ENCODE assay signal across 1 cellular context in genomic region chr7:99504603-99505323, GRCh38.
A peak's percentile ranks its signal among the peaks of the same experiment; 100 is the strongest.
TF ChIP-seq lines count a peak whose summit lies in the region.

Gene ZKSCAN5 (plus strand): TSS chr7:99504662. CDS start chr7:99506045, 1,383 bp downstream.

TF ChIP-seq in HepG2, 621 proteins besides CTCF, POLR2A, EP300 and RAD21 (continued from another document and continues in another):
- peak; percentile 67; the same call in 1 of the 2 replicates for TF ChIP-seq MAZ (IDR thresholded peaks at IDR 0.05; ENCODE audit: borderline replicate concordance, low read depth, low read length)
- peak; percentile 67 for TF ChIP-seq MAZ (CRISPR knock-in tag; IDR thresholded peaks at IDR 0.05; ENCODE audit: low read depth)
- no peak for TF ChIP-seq ZNF225 (CRISPR knock-in tag; IDR thresholded peaks at IDR 0.05)
- peak; percentile 10; the same call in 1 of the 2 replicates for TF ChIP-seq RXRA (CRISPR knock-in tag; IDR thresholded peaks at IDR 0.05)
- peak; percentile 15; the same call in 1 of the 2 replicates for TF ChIP-seq HNF1A (IDR thresholded peaks at IDR 0.05; ENCODE audit: low read depth)
- no peak; the same call in 1 of the 2 replicates for TF ChIP-seq HNF1A (CRISPR knock-in tag; IDR thresholded peaks at IDR 0.05; ENCODE audit: borderline replicate concordance)
- no peak for TF ChIP-seq MLLT10 (CRISPR knock-in tag; IDR thresholded peaks at IDR 0.05)
- no peak for TF ChIP-seq TFDP2 (CRISPR knock-in tag; IDR thresholded peaks at IDR 0.05)
- TF ChIP-seq CREB3 (CRISPR knock-in tag; IDR thresholded peaks at IDR 0.05), result no peak
- TF ChIP-seq ZNF10 (CRISPR knock-in tag; IDR thresholded peaks at IDR 0.05; ENCODE audit: borderline replicate concordance, low read depth), result no peak
- 0 out of 2 replicates have a peak, but pooled peaks have one; percentile 50 for TF ChIP-seq ATF7-NPFF (CRISPR knock-in tag; IDR thresholded peaks at IDR 0.05; ENCODE audit: low read depth)
- TF ChIP-seq PTBP1 (IDR thresholded peaks at IDR 0.05; ENCODE audit: low read depth, low read length, poor library complexity, severe bottlenecking), result no peak
- TF ChIP-seq SCMH1 (CRISPR knock-in tag; IDR thresholded peaks at IDR 0.05; ENCODE audit: borderline replicate concordance), result no peak
- TF ChIP-seq MAFF (IDR thresholded peaks at IDR 0.05; ENCODE audit: low read depth, low read length), result no peak
- 0 out of 2 replicates have a peak, but pooled peaks have one; percentile 60 for TF ChIP-seq LBX2 (CRISPR knock-in tag; IDR thresholded peaks at IDR 0.05; ENCODE audit: borderline replicate concordance)
- TF ChIP-seq PLSCR1 (CRISPR knock-in tag; IDR thresholded peaks at IDR 0.05; ENCODE audit: borderline replicate concordance), result no peak
- peak; percentile 40 for TF ChIP-seq ZNF781 (CRISPR knock-in tag; IDR thresholded peaks at IDR 0.05; ENCODE audit: borderline replicate concordance, not compliant biosample characterization)
- peak; percentile 79 for TF ChIP-seq PHF8 (CRISPR knock-in tag; IDR thresholded peaks at IDR 0.05)
- TF ChIP-seq NFATC3 (CRISPR knock-in tag; IDR thresholded peaks at IDR 0.05), result 0 out of 2 replicates have a peak, but pooled peaks have one; percentile 66
- no peak for TF ChIP-seq ZNF780A (CRISPR knock-in tag; IDR thresholded peaks at IDR 0.05)
- TF ChIP-seq RAD51 (IDR thresholded peaks at IDR 0.05; ENCODE audit: borderline replicate concordance), result no peak
- TF ChIP-seq DMAP1 (CRISPR knock-in tag; IDR thresholded peaks at IDR 0.05), result peak; percentile 82
- TF ChIP-seq PBX3 (CRISPR knock-in tag; IDR thresholded peaks at IDR 0.05; ENCODE audit: borderline replicate concordance), result no peak
- 0 out of 2 replicates have a peak, but pooled peaks have one; percentile 42 for TF ChIP-seq ARNTL (CRISPR knock-in tag; IDR thresholded peaks at IDR 0.05)
- no peak for TF ChIP-seq MEIS2 (CRISPR knock-in tag; IDR thresholded peaks at IDR 0.05)
- peak; percentile 87 for TF ChIP-seq CHD2 (IDR thresholded peaks at IDR 0.05; ENCODE audit: low read depth, low read length)
- TF ChIP-seq PATZ1 (CRISPR knock-in tag; IDR thresholded peaks at IDR 0.05), result peak; percentile 95
- TF ChIP-seq ISX (CRISPR knock-in tag; conservative IDR thresholded peaks at IDR 0.05), result no peak
- TF ChIP-seq CREM (IDR thresholded peaks at IDR 0.05), result peak; percentile 90
- no peak for TF ChIP-seq CREM (CRISPR knock-in tag; IDR thresholded peaks at IDR 0.05)
- no peak for TF ChIP-seq HIC2 (CRISPR knock-in tag; IDR thresholded peaks at IDR 0.05; ENCODE audit: low read depth)
- 0 out of 2 replicates have a peak, but pooled peaks have one; percentile 30 for TF ChIP-seq ZNF34 (CRISPR knock-in tag; IDR thresholded peaks at IDR 0.05; ENCODE audit: borderline replicate concordance)
- no peak for TF ChIP-seq RNF2 (conservative IDR thresholded peaks at IDR 0.05; ENCODE audit: low read depth)
- no peak for TF ChIP-seq ATF6 (CRISPR knock-in tag; conservative IDR thresholded peaks at IDR 0.05)
- peak; percentile 89 for TF ChIP-seq SIN3A (IDR thresholded peaks at IDR 0.05; ENCODE audit: borderline replicate concordance, low read depth, low read length)
- TF ChIP-seq ZNF143 (CRISPR knock-in tag; IDR thresholded peaks at IDR 0.05), result peak; percentile 94
- TF ChIP-seq ZNF784 (CRISPR knock-in tag; IDR thresholded peaks at IDR 0.05; ENCODE audit: borderline replicate concordance), result no peak; the same call in 1 of the 2 replicates
- peak; percentile 67 for TF ChIP-seq ZNF883 (CRISPR knock-in tag; IDR thresholded peaks at IDR 0.05; ENCODE audit: not compliant biosample characterization)
- no peak for TF ChIP-seq HMG20B (CRISPR knock-in tag; conservative IDR thresholded peaks at IDR 0.05)
- TF ChIP-seq ATRX (CRISPR knock-in tag; IDR thresholded peaks at IDR 0.05; ENCODE audit: borderline replicate concordance), result no peak
- TF ChIP-seq ZFP41 (CRISPR knock-in tag; IDR thresholded peaks at IDR 0.05; ENCODE audit: borderline replicate concordance), result no peak
- TF ChIP-seq ZBTB7B (CRISPR knock-in tag; IDR thresholded peaks at IDR 0.05), result no peak
- no peak for TF ChIP-seq CAMTA2 (CRISPR knock-in tag; IDR thresholded peaks at IDR 0.05; ENCODE audit: borderline replicate concordance)
- TF ChIP-seq PITX1 (CRISPR knock-in tag; IDR thresholded peaks at IDR 0.05), result peak; percentile 67
